8 cellular contexts compared by ENCODE assay signal in the genomic region with DNA sequence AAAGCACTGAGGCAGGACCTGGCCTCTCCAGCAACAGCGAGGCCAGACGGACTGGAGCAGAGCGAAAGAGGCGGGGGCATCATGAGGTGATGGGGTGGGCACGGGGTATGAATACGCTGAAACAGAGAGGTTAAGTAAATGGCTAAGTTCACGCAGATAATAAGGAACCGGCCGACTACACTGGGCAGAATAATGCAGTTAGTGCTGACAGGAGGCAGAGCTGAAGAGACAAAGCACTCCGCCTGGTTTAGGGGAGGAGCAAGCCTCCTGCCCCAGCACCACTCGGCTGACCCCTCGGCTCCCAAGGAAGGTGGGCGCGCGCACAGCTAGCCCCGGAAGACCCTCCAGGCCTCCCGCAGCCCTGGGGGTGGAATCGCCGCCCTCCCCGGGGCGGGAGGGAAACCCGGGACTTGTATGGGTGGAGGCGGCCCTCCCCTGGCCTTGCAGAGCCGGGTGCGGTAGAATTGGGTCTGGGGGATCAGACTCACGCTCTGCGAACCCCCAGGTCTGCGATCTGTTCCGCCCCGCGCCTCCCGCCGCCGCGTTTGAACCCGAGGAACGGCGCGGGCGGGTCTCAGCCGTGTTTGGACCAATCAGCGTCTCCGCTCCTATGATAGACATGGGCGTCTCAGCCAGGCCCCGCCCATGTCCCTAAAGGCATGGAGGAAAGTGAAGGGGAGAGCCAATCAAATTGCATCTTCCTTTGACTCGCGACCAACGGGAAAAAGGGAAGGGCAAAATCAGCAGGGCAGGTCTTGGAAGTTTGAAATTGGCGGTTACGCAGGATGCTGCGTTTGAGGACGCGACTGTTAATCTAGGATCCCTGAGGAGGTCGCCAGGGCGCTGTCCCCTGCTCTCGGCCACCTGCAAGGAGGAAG. TPM values are rescaled to one million over a fixed set of nuclear protein-coding genes. Genes with fewer than 3 reads are reported as not detected.
DNase-seq lines count a peak whose midpoint lies in the region; ATAC-seq, FAIRE-seq and TF ChIP-seq lines count a peak whose summit lies in the region.

A gene with protein sequence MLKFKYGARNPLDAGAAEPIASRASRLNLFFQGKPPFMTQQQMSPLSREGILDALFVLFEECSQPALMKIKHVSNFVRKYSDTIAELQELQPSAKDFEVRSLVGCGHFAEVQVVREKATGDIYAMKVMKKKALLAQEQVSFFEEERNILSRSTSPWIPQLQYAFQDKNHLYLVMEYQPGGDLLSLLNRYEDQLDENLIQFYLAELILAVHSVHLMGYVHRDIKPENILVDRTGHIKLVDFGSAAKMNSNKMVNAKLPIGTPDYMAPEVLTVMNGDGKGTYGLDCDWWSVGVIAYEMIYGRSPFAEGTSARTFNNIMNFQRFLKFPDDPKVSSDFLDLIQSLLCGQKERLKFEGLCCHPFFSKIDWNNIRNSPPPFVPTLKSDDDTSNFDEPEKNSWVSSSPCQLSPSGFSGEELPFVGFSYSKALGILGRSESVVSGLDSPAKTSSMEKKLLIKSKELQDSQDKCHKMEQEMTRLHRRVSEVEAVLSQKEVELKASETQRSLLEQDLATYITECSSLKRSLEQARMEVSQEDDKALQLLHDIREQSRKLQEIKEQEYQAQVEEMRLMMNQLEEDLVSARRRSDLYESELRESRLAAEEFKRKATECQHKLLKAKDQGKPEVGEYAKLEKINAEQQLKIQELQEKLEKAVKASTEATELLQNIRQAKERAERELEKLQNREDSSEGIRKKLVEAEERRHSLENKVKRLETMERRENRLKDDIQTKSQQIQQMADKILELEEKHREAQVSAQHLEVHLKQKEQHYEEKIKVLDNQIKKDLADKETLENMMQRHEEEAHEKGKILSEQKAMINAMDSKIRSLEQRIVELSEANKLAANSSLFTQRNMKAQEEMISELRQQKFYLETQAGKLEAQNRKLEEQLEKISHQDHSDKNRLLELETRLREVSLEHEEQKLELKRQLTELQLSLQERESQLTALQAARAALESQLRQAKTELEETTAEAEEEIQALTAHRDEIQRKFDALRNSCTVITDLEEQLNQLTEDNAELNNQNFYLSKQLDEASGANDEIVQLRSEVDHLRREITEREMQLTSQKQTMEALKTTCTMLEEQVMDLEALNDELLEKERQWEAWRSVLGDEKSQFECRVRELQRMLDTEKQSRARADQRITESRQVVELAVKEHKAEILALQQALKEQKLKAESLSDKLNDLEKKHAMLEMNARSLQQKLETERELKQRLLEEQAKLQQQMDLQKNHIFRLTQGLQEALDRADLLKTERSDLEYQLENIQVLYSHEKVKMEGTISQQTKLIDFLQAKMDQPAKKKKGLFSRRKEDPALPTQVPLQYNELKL (N-terminal part only) (minus strand): TSS at position 560 of the 878 bp plus-strand sequence. CDS start 1,152 bp downstream, outside the sequence.

- no peaks in the 10 kb centered on the region; a peak in 1 of 5 replicates for H3K27me3 ChIP-seq in HepG2 (ENCODE audit: control insufficient read depth in 1 of 2, insufficient read depth in 2 of 2, low read length in 2 of 2)

- TF ChIP-seq EP300 in HepG2 (IDR thresholded peaks at IDR 0.05; ENCODE audit: low read depth in 2 of 2, low read length in 2 of 2): no peak
- TF ChIP-seq EP300 in HepG2 (CRISPR knock-in tag; IDR thresholded peaks at IDR 0.05; ENCODE audit: borderline replicate concordance): no peak

- H4K20me1 ChIP-seq in HepG2 (ENCODE audit: insufficient read depth, low read length): no peaks in the 10 kb centered on the region

- DNase-seq in CD1c-positive myeloid dendritic cell (ENCODE audit: extremely low spot score) (peak; percentile 96), NCI-H748 treated with DMSO at 0.1 percent for 48 hours (lab: John Stamatoyannopoulos, UW) (peak; percentile 92), dermis microvascular lymphatic vessel endothelial cell (ENCODE audit: low read depth in 2 of 2) (peak; percentile 87 to 95), HepG2 (ENCODE audit: low spot score) (peak; percentile 95)
- peak; percentile 84 for DNase-seq in activated CD4-positive, alpha-beta T cell treated with anti-CD3 and anti-CD28 coated beads, Interleukin-2, amount 50 U/mL, for 1 hour
- DNase-seq in stimulated activated CD4-positive, alpha-beta T cell treated with anti-CD3 and anti-CD28 coated beads, Interleukin-2, amount 100 ng/mL, for 48 hours: peak; percentile 83 to 84

- intact Hi-C loops in HepG2 (cut with micrococcal nuclease; ENCODE audit: unreplicated experiment): no loop called here

- under 1% methylated on average over 26 of the region's 56 CpGs for WGBS in HepG2 (ENCODE audit: low lambda C conversion rate)

- H3K9ac ChIP-seq in HepG2 (ENCODE audit: insufficient read depth, low read depth, low read length): peak within 1 kb of the TSS; percentile 75

- peak within 1 kb of the TSS; percentile 51 for H3K27ac ChIP-seq in HepG2 (ENCODE audit: extremely low read length, insufficient read depth, low read length)

- peak within 1 kb of the TSS; percentile 81 for H3K4me2 ChIP-seq in HepG2 (ENCODE audit: low read depth, low read length)

- peak within 1 kb of the TSS; percentile 79 to 95 (median 93) for H3K4me3 ChIP-seq in HepG2 (replicated peaks in 1 of 3; ENCODE audit: insufficient read depth in 1 of 3, low read depth in 2 of 3, low read length in 3 of 3)

- no peak within 1 kb of the TSS for H2AFZ ChIP-seq in HepG2 (ENCODE audit: low read length)

- ATAC-seq in GM19397 (IDR thresholded peaks at IDR 0.05; ENCODE audit: unreplicated experiment): peak; percentile 98
- peak; percentile 98 for ATAC-seq in HG03565 (IDR thresholded peaks at IDR 0.05; ENCODE audit: unreplicated experiment)
- peak; percentile 100 for ATAC-seq in HepG2

- 0 out of 2 replicates have a peak, but pooled peaks have one; percentile 23 for TF ChIP-seq RAD21 in HepG2 (CRISPR knock-in tag; IDR thresholded peaks at IDR 0.05)

- BruUV-seq in HepG2 (replicated peaks; lab: Mats Ljungman, UMichigan): TSS peak; percentile 70

- no peaks in the 10 kb centered on the region for H3K9me3 ChIP-seq in HepG2 (ENCODE audit: low read length)

- FAIRE-seq in HepG2 (lab: Jason Lieb, UNC): peak; percentile 98

- TF ChIP-seq CTCF in HepG2 (CRISPR knock-in tag; IDR thresholded peaks at IDR 0.05): no peak; the same call in 1 of the 2 replicates

- H3K79me2 ChIP-seq in HepG2 (ENCODE audit: insufficient read depth, low read length): no peaks in the 10 kb centered on the region

- CTCF ChIA-PET in HepG2 (lab: Yijun Ruan, JAX; ENCODE audit: low intra/inter-chr PET ratio, low total read pairs): no interaction called here

- H3K4me1 ChIP-seq in HepG2 (ENCODE audit: insufficient read depth, low read length): peaks cover 22% of the 10 kb centered on the region

- in situ Hi-C loops in HepG2 (cut with HindIII; ENCODE audit: extremely low pct_ligation_motif_present, low pct_unique_long_range_greater_than_20kb): no loop called here

- H3K36me3 ChIP-seq in HepG2 (replicated peaks in 1 of 2; ENCODE audit: control insufficient read depth in 1 of 2, insufficient read depth in 2 of 2, low read length in 2 of 2): peaks cover 2 to 9% of the 10 kb centered on the region in 2 experiments; a peak in 4 of 5 replicates

- POLR2A ChIA-PET in HepG2 (lab: Yijun Ruan, JAX): no interaction called here

- peak in 1 of 2 experiments; percentile 69; a peak in 3 of 4 replicates for TF ChIP-seq POLR2A in HepG2 (IDR thresholded peaks at IDR 0.05; ENCODE audit: insufficient read depth in 1 of 2, low read depth in 2 of 2, low read length in 2 of 2)

TF ChIP-seq in HepG2, 621 proteins besides CTCF, POLR2A, EP300 and RAD21 (continues in another document):
- TF ChIP-seq ATF3 (CRISPR knock-in tag; IDR thresholded peaks at IDR 0.05): no peak
- no peak for TF ChIP-seq PTBP1 (IDR thresholded peaks at IDR 0.05; ENCODE audit: low read depth, low read length, poor library complexity, severe bottlenecking)
- no peak for TF ChIP-seq RFXANK (CRISPR knock-in tag; IDR thresholded peaks at IDR 0.05)
- no peak for TF ChIP-seq HMG20B (CRISPR knock-in tag; conservative IDR thresholded peaks at IDR 0.05)
- no peak for TF ChIP-seq SOX5 (CRISPR knock-in tag; IDR thresholded peaks at IDR 0.05; ENCODE audit: borderline replicate concordance)

RNA-seq across cellular contexts. Expression of the gene that starts here (rescaled TPM):
- total RNA-seq in dermis microvascular lymphatic vessel endothelial cell (5.3 and 9.6 TPM in 2 replicates), HepG2 (2016; rRNA removed; fragmentation: Illumina TruSeq; extraction: Trizol) (11.7 and 14.7 TPM in 2 replicates)
- total RNA-seq in HepG2 (2016; cell fraction: cytosol; rRNA removed; fragmentation: Illumina TruSeq; extraction: Trizol; ENCODE audit: low read depth): 4.8 and 5.0 TPM in 2 replicates
- 12.5 and 13.8 TPM in 2 replicates for total RNA-seq in HepG2 (2016; cell fraction: insoluble cytoplasmic fraction; rRNA removed; fragmentation: Illumina TruSeq; extraction: Trizol)
- total RNA-seq in HepG2 (2016; cell fraction: membrane; rRNA removed; fragmentation: Illumina TruSeq; extraction: Trizol): 4.1 and 4.8 TPM in 2 replicates
- total RNA-seq in HepG2 (2016; cell fraction: nucleus; rRNA removed; fragmentation: Illumina TruSeq; extraction: Trizol): 29.4 and 31.6 TPM in 2 replicates
- 6.0 and 7.7 TPM in 2 replicates for polyA plus RNA-seq in HepG2 (2011; rRNA removed)
- polyA plus RNA-seq in HepG2 (2011; cell fraction: cytosol; rRNA removed): 3.3 and 4.0 TPM in 2 replicates
- 13.8 and 26.7 TPM in 2 replicates for polyA plus RNA-seq in HepG2 (2011; cell fraction: nucleus; rRNA removed)
- polyA plus RNA-seq in HepG2 (2012): 4.3 and 6.6 TPM in 2 replicates
- 0.41 and 0.62 TPM in 2 replicates for polyA plus RNA-seq in HepG2 (2016; cell fraction: cytosol; fragmentation: Illumina TruSeq; extraction: Trizol; ENCODE audit: low read depth)
- 5.1 and 7.3 TPM in 2 replicates for polyA plus RNA-seq in HepG2 (2016; cell fraction: insoluble cytoplasmic fraction; fragmentation: Illumina TruSeq; extraction: Trizol; ENCODE audit: low read depth)
- polyA plus RNA-seq in HepG2 (2016; cell fraction: membrane; fragmentation: Illumina TruSeq; extraction: Trizol; ENCODE audit: low read depth): 1.2 and 1.6 TPM in 2 replicates
- polyA plus RNA-seq in HepG2 (2016; cell fraction: nucleus; fragmentation: Illumina TruSeq; extraction: Trizol; ENCODE audit: insufficient read depth, low read depth): 29.8 and 32.0 TPM in 2 replicates
- polyA minus RNA-seq in HepG2 (2011; rRNA and poly(A)+ RNA removed; ENCODE audit: low replicate concordance): 19.2 and 66.1 TPM in 2 replicates
- polyA minus RNA-seq in HepG2 (2011; cell fraction: cytosol; rRNA and poly(A)+ RNA removed): 7.4 and 13.7 TPM in 2 replicates
- 26.0 and 27.2 TPM in 2 replicates for polyA minus RNA-seq in HepG2 (2011; cell fraction: nucleus; rRNA and poly(A)+ RNA removed)

Comparison
In these comparisons a context has a peak if more than half of its experiments do, and no peak if none do; other contexts are left out.
1. Peak in every context shown above with its lines: DNase-seq, ATAC-seq, H3K4me3 ChIP-seq and H3K27ac ChIP-seq.